In the genomic region with DNA sequence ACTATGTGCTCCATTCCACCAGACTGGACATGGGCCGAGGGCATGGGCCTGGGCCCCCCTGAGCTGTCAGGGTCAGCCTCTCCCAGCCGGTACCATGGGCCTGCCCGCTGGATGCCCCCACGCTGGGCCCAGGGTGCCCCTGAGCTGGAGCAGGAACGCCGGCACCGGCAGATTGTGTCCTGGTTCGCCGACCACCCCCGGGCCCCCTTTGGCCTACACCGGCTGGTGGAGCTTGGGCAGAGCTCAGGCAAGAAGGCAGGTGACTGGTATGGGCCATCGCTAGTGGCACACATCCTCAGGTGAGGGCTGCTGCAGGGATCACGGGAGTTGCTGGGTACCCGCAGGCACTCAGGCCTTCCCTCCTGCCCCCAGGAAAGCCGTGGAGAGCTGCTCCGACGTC, we compare ENCODE assay signal across 12 cellular contexts. TPM values are rescaled to one million over a fixed set of nuclear protein-coding genes. Genes with fewer than 3 reads are reported as not detected.
DNase-seq lines count a peak whose midpoint lies in the region; ATAC-seq and TF ChIP-seq lines count a peak whose summit lies in the region.
"Had no signal": no experiment of that assay in that cellular context is flagged by ENCODE, and none has a peak within 500 bp of the region (broad histone marks: within the 10 kb centered on the region; RNA-seq: fewer than 3 reads in every experiment).

No MANE protein-coding gene starts in this region.

- no peaks in the 10 kb centered on the region for H3K4me1 Mint-ChIP-seq in Calu3 (ENCODE audit: low read depth, unreplicated experiment)
- H3K4me1 Mint-ChIP-seq in activated T-cell treated with anti-CD3 and anti-CD28 coated beads, Interleukin-2, amount 50 U/mL, for 4 hours (ENCODE audit: low read depth), result peaks cover 15% of the 10 kb centered on the region

- CTCF ChIA-PET in Calu3 (lab: Charles Lee), result no interaction called here
- CTCF ChIA-PET in RWPE1 (lab: Yijun Ruan, JAX), result interaction anchor here (0.5 kb wide), 1 partner anchor 112 kb away, joined by 8 read pairs; no protein-coding TSS in a partner anchor

- no peak for ATAC-seq in activated T-cell treated with anti-CD3 and anti-CD28 coated beads, Interleukin-2, amount 50 U/mL, for 4 hours
- ATAC-seq: SK-N-SH treated with all-trans-retinoic acid at 6 μM for 48 hours had no signal

- H3K9me3 Mint-ChIP-seq in Calu3 (ENCODE audit: low read depth, unreplicated experiment), result no peaks in the 10 kb centered on the region
- no peaks in the 10 kb centered on the region for H3K9me3 Mint-ChIP-seq in activated T-cell treated with anti-CD3 and anti-CD28 coated beads, Interleukin-2, amount 50 U/mL, for 4 hours
- H3K9me3 Mint-ChIP-seq: H9 had no signal

- no peak for DNase-seq in Calu3
- no peak for DNase-seq in RWPE1 (ENCODE audit: low spot score)
- DNase-seq in activated T-cell treated with anti-CD3 and anti-CD28 coated beads, Interleukin-2, amount 50 U/mL, for 4 hours, result no peak
- DNase-seq in islet precursor cell, result no peak
- DNase-seq: H9, Kasumi-1, NCI-H187 treated with DMSO at 0.1 percent for 48 hours, NCI-H446, NCI-H748 treated with DMSO at 0.1 percent for 48 hours, SHP77 had no signal

- TSS peak; percentile 17 for BruUV-seq in Calu3 (replicated peaks; lab: Mats Ljungman, UMichigan)

- peaks cover 25% of the 10 kb centered on the region for H3K36me3 Mint-ChIP-seq in Calu3 (ENCODE audit: insufficient read depth, unreplicated experiment)
- peaks cover 4% of the 10 kb centered on the region for H3K36me3 Mint-ChIP-seq in activated T-cell treated with anti-CD3 and anti-CD28 coated beads, Interleukin-2, amount 50 U/mL, for 4 hours (ENCODE audit: insufficient read depth)

- H3K27ac ChIP-seq in RWPE1, result peak overlapping the region; percentile 38

- POLR2A ChIA-PET in RWPE1 (lab: Yijun Ruan, JAX; ENCODE audit: low non-redundant PET), result interaction anchor here (0.6 kb wide), 1 partner anchor 12 kb away, joined by 3 read pairs; no protein-coding TSS in a partner anchor

- no peak overlapping the region for H3K27ac Mint-ChIP-seq in Calu3 (ENCODE audit: unreplicated experiment)
- H3K27ac Mint-ChIP-seq: H9 had no signal

- H3K27me3 Mint-ChIP-seq in Calu3 (ENCODE audit: unreplicated experiment), result no peaks in the 10 kb centered on the region
- H3K27me3 Mint-ChIP-seq in activated T-cell treated with anti-CD3 and anti-CD28 coated beads, Interleukin-2, amount 50 U/mL, for 4 hours (ENCODE audit: low read depth), result no peaks in the 10 kb centered on the region

- intact Hi-C loops in Calu3 (cut with micrococcal nuclease; ENCODE audit: unreplicated experiment), result no loop called here

- no peak overlapping the region for H3K4me3 Mint-ChIP-seq in Calu3 (ENCODE audit: low read depth, unreplicated experiment)
- H3K4me3 Mint-ChIP-seq in activated T-cell treated with anti-CD3 and anti-CD28 coated beads, Interleukin-2, amount 50 U/mL, for 4 hours, result no peak overlapping the region
- H3K4me3 Mint-ChIP-seq: CD14-positive monocyte, H9 had no signal

- TF ChIP-seq CTCF in Calu3 (IDR thresholded peaks at IDR 0.05; ENCODE audit: unreplicated experiment), result no peak
- TF ChIP-seq CTCF in RWPE1 (conservative IDR thresholded peaks at IDR 0.05; ENCODE audit: low read depth), result no peak

RNA-seq across cellular contexts. Expression of a gene that starts 3.1 kb away (rescaled TPM):
- total RNA-seq in Calu3 (2022), result 18.7 and 24.5 TPM in 2 replicates
- 10 to 100 TPM; 36.3 to 47.1 (median 39.9) TPM for total RNA-seq in activated T-cell treated with anti-CD3 and anti-CD28 coated beads, Interleukin-2, amount 50 U/mL, for 4 hours

RNA-seq across cellular contexts. Expression of a gene that starts 19.0 kb away (rescaled TPM):
- total RNA-seq in Calu3 (2022), result 29.6 and 30.8 TPM in 2 replicates
- total RNA-seq in activated T-cell treated with anti-CD3 and anti-CD28 coated beads, Interleukin-2, amount 50 U/mL, for 4 hours, result 10 to 100 TPM; 74.2 to 95.4 (median 87.4) TPM

RNA-seq across cellular contexts. Expression of a gene that starts 22.0 kb away (rescaled TPM):
- total RNA-seq in Calu3 (2022), result 4.2 and 4.4 TPM in 2 replicates
- total RNA-seq in activated T-cell treated with anti-CD3 and anti-CD28 coated beads, Interleukin-2, amount 50 U/mL, for 4 hours, result 10 to 100 TPM; 15.3 to 19.8 (median 19.7) TPM

RNA-seq across cellular contexts. Expression of a gene that starts 29.6 kb away (rescaled TPM):
- not detected in 2 replicates for total RNA-seq in Calu3 (2022)
- under 1 TPM; 0.15 to 0.27 (median 0.24) TPM for total RNA-seq in activated T-cell treated with anti-CD3 and anti-CD28 coated beads, Interleukin-2, amount 50 U/mL, for 4 hours

RNA-seq across cellular contexts. Expression of a gene that starts 40.3 kb away (rescaled TPM):
- 73.7 and 77.9 TPM in 2 replicates for total RNA-seq in Calu3 (2022)
- total RNA-seq in activated T-cell treated with anti-CD3 and anti-CD28 coated beads, Interleukin-2, amount 50 U/mL, for 4 hours, result under 1 TPM in 2 of 3 donors, not detected in 1; 0.43 to 0.95 TPM
